ENCODE assay signal across 20 cellular contexts in the genomic region with DNA sequence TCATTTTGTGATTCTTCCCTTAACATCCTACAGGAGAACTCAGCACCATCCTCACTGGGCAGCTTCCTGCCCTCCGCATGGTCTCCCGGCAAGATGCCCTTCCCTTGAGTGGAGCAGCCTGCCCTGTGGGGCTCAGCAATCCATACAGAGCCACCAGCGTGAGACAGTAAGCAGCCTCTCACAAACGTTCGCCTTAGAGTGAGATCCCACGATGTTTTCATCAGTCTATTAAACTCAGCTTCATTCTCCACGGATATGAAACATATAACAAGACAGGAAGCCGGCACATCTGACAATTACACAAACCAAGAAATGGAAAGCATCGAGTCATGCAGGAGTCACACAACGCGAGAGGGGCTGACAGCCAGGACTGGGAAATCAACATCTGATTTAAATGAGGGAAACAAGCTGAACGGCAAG.
DNase-seq lines count a peak whose midpoint lies in the region; ATAC-seq and TF ChIP-seq lines count a peak whose summit lies in the region.
"Had no signal": no experiment of that assay in that cellular context is flagged by ENCODE, and none has a peak within 500 bp of the region (broad histone marks: within the 10 kb centered on the region; RNA-seq: fewer than 3 reads in every experiment).

No MANE protein-coding gene starts in this region.

- 85 to 89% methylated on average over 7 to 12 of the region's 12 CpGs for WGBS in endodermal cell (ENCODE audit: insufficient coverage in 1 of 2, insufficient read length in 1 of 2), 2 experiments

- no peak for TF ChIP-seq CTCF in AG04450 (IDR thresholded peaks at IDR 0.05; ENCODE audit: low read depth, low read length)
- no peak for TF ChIP-seq CTCF in choroid plexus epithelial cell (conservative IDR thresholded peaks at IDR 0.05; ENCODE audit: low read depth, low read length)
- TF ChIP-seq CTCF in endodermal cell (conservative IDR thresholded peaks at IDR 0.05), result no peak

- H3K27ac Mint-ChIP-seq in endodermal cell, result no peak overlapping the region
- H3K27ac Mint-ChIP-seq in T-helper 2 cell treated with Interferon-gamma antibody and Interleukin-4, amounts not matched to agents 5 μg/mL and 100 μg/mL, for 36 hours, result no peak overlapping the region
- H3K27ac Mint-ChIP-seq: activated CD4-positive, alpha-beta T cell treated with anti-CD3 and anti-CD28 coated beads, Interleukin-2, amount 10 ng/mL, durations not matched to agents 7 days and 5 days; CD8-positive, alpha-beta T cell; IgD-negative memory B cell had no signal

- H3K9me3 ChIP-seq in AG04450 (ENCODE audit: control insufficient read depth, insufficient read depth, low read length) (peaks cover 16% of the 10 kb centered on the region; the same call in 1 of the 2 replicates), MG63 (no peaks in the 10 kb centered on the region), endodermal cell (ENCODE audit: control insufficient read depth, low read length) (no peaks in the 10 kb centered on the region)
- H3K9me3 ChIP-seq: neutrophil, right lobe of liver had no signal

- H3K27me3 ChIP-seq in AG04450 (ENCODE audit: control insufficient read depth, insufficient read depth, low read length) (no peaks in the 10 kb centered on the region), MG63 (no peaks in the 10 kb centered on the region), endodermal cell (ENCODE audit: control insufficient read depth, insufficient read depth, low read length, poor library complexity, severe bottlenecking) (no peaks in the 10 kb centered on the region)
- H3K27me3 ChIP-seq: neutrophil, right lobe of liver, stomach had no signal

- H3K4me1 ChIP-seq in endodermal cell (ENCODE audit: control insufficient read depth, insufficient read depth, low read length), result no peaks in the 10 kb centered on the region
- H3K4me1 ChIP-seq: right lobe of liver, stomach had no signal

- H3K36me3 ChIP-seq in MG63 (no peaks in the 10 kb centered on the region), endodermal cell (ENCODE audit: control insufficient read depth, insufficient read depth, low read length) (no peaks in the 10 kb centered on the region)
- H3K36me3 ChIP-seq: neutrophil, right lobe of liver, stomach had no signal

- H3K36me3 Mint-ChIP-seq in endodermal cell (ENCODE audit: low read depth), result no peaks in the 10 kb centered on the region
- H3K36me3 Mint-ChIP-seq in T-helper 2 cell treated with Interferon-gamma antibody and Interleukin-4, amounts not matched to agents 5 μg/mL and 100 μg/mL, for 36 hours (ENCODE audit: low read depth), result no peaks in the 10 kb centered on the region
- H3K36me3 Mint-ChIP-seq: CD8-positive, alpha-beta T cell; IgD-negative memory B cell had no signal

- H3K9ac ChIP-seq in endodermal cell (ENCODE audit: extremely low read depth, low read length, poor library complexity, severe bottlenecking), result no peak overlapping the region

- CTCF ChIA-PET in AG04450 (lab: Charles Lee), result no interaction called here

- H3K27ac ChIP-seq in AG04450 (ENCODE audit: low read depth, low read length) (peak overlapping the region; percentile 39), endodermal cell (ENCODE audit: low read depth, low read length) (no peak overlapping the region)
- H3K27ac ChIP-seq: neutrophil, right lobe of liver, SK-N-MC, stomach had no signal

- no peaks in the 10 kb centered on the region for H3K27me3 Mint-ChIP-seq in endodermal cell (ENCODE audit: insufficient read depth)
- no peaks in the 10 kb centered on the region for H3K27me3 Mint-ChIP-seq in T-helper 2 cell treated with Interferon-gamma antibody and Interleukin-4, amounts not matched to agents 5 μg/mL and 100 μg/mL, for 36 hours (ENCODE audit: low read depth)
- H3K27me3 Mint-ChIP-seq: activated CD4-positive, alpha-beta T cell treated with anti-CD3 and anti-CD28 coated beads, Interleukin-2, amount 10 ng/mL, durations not matched to agents 7 days and 5 days had no signal

- POLR2A ChIA-PET in AG04450 (lab: Yijun Ruan, JAX), result no interaction called here

- DNase-seq in AG04450 (ENCODE audit: low read depth, low spot score) (no peak), MG63 (peak; percentile 50), choroid plexus epithelial cell (ENCODE audit: low read depth) (peak; percentile 54), iris pigment epithelial cell (ENCODE audit: low read depth) (peak; percentile 14), cerebellum (ENCODE audit: low spot score) (no peak), endodermal cell (no peak)
- DNase-seq in T-helper 2 cell treated with Interferon-gamma antibody and Interleukin-4, amounts not matched to agents 5 μg/mL and 100 μg/mL, for 36 hours (ENCODE audit: low spot score), result no peak
- DNase-seq: activated CD4-positive, alpha-beta T cell treated with anti-CD3 and anti-CD28 coated beads, Interleukin-2, amount 10 ng/mL, durations not matched to agents 7 days and 5 days; activated naive CD4-positive, alpha-beta T cell treated with Interleukin-2 at 50 U/mL for 16 hours; CD8-positive, alpha-beta T cell; DND-41; left colon; NCI-H2107; right lobe of liver; stimulated activated CD4-positive, alpha-beta T cell treated with anti-CD3 and anti-CD28 coated beads, Interleukin-1b, Interleukin-23, amount 100 ng/mL, for 48 hours; stomach had no signal

- ATAC-seq in GM18498 (IDR thresholded peaks at IDR 0.05; ENCODE audit: unreplicated experiment), result no peak
- ATAC-seq: CD8-positive, alpha-beta T cell; left colon; right lobe of liver had no signal

- H3K9me3 Mint-ChIP-seq in endodermal cell, result no peaks in the 10 kb centered on the region
- peaks cover 7% of the 10 kb centered on the region for H3K9me3 Mint-ChIP-seq in T-helper 2 cell treated with Interferon-gamma antibody and Interleukin-4, amounts not matched to agents 5 μg/mL and 100 μg/mL, for 36 hours
- H3K9me3 Mint-ChIP-seq: activated CD4-positive, alpha-beta T cell treated with anti-CD3 and anti-CD28 coated beads, Interleukin-2, amount 10 ng/mL, durations not matched to agents 7 days and 5 days; CD8-positive, alpha-beta T cell had no signal

- no peaks in the 10 kb centered on the region for H3K4me1 Mint-ChIP-seq in endodermal cell
- no peaks in the 10 kb centered on the region for H3K4me1 Mint-ChIP-seq in T-helper 2 cell treated with Interferon-gamma antibody and Interleukin-4, amounts not matched to agents 5 μg/mL and 100 μg/mL, for 36 hours (ENCODE audit: low read depth)
- H3K4me1 Mint-ChIP-seq: activated CD4-positive, alpha-beta T cell treated with anti-CD3 and anti-CD28 coated beads, Interleukin-2, amount 10 ng/mL, durations not matched to agents 7 days and 5 days; IgD-negative memory B cell had no signal

- H3K4me3 ChIP-seq in AG04450 (ENCODE audit: low read depth, low read length), result no peak overlapping the region
- no peak overlapping the region for H3K4me3 ChIP-seq in MG63
- H3K4me3 ChIP-seq in choroid plexus epithelial cell (ENCODE audit: low read depth, low read length), result no peak overlapping the region
- H3K4me3 ChIP-seq in endodermal cell (ENCODE audit: low read length), result no peak overlapping the region
- H3K4me3 ChIP-seq: right lobe of liver, SK-N-MC, stomach had no signal

- H3K4me3 Mint-ChIP-seq in endodermal cell, result no peak overlapping the region
- H3K4me3 Mint-ChIP-seq in T-helper 2 cell treated with Interferon-gamma antibody and Interleukin-4, amounts not matched to agents 5 μg/mL and 100 μg/mL, for 36 hours, result no peak overlapping the region
- H3K4me3 Mint-ChIP-seq: activated CD4-positive, alpha-beta T cell treated with anti-CD3 and anti-CD28 coated beads, Interleukin-2, amount 10 ng/mL, durations not matched to agents 7 days and 5 days; CD8-positive, alpha-beta T cell; IgD-negative memory B cell had no signal

Comparison
In these comparisons a context has a peak if more than half of its experiments do, and no peak if none do; other contexts are left out.
1. DNase-seq: peak in MG63 (single experiment), choroid plexus epithelial cell (single experiment) and iris pigment epithelial cell (single experiment); none in AG04450 (single experiment), cerebellum (single experiment), endodermal cell (single experiment) and T-helper 2 cell treated with Interferon-gamma antibody and Interleukin-4, amounts not matched to agents 5 μg/mL and 100 μg/mL, for 36 hours (single experiment).